In genomic region chr2:69550511-69550910, GRCh38 we compare ENCODE assay signal across 6 cellular contexts.
DNase-seq lines count a peak whose midpoint lies in the region; ATAC-seq and TF ChIP-seq lines count a peak whose summit lies in the region.
"Not testable (repeated sequence)": the region's sequence is repeated elsewhere in the genome, so short reads cannot be mapped to it uniquely, and the experiment has no call there.

No MANE protein-coding gene starts in this region.

- H2BK12ac ChIP-seq in trophoblast cell (ENCODE audit: low read length) = not testable (repeated sequence)

- not testable (repeated sequence) for H3K9me3 Mint-ChIP-seq in CD4-positive, alpha-beta T cell; activated naive CD8-positive, alpha-beta T cell (ENCODE audit: low read depth)

- intact Hi-C loops in CD4-positive, alpha-beta T cell (cut with DNase I, micrococcal nuclease) = not testable (repeated sequence)

- WGBS in GM23248 (ENCODE audit: low coverage in 1 of 2, low lambda C conversion rate in 2 of 2, missing lambda C conversion rate in 2 of 2), 2 experiments = 97 to 98% methylated on average over 12 of the region's 12 CpGs
- 94% methylated on average over 12 of the region's 12 CpGs for WGBS in hepatocyte (ENCODE audit: low lambda C conversion rate, missing lambda C conversion rate)
- WGBS in trophoblast cell (ENCODE audit: extremely low coverage, insufficient coverage, insufficient read length) = no CpG with 5 or more reads among the region's 12 CpGs

- H3K4me3 Mint-ChIP-seq in CD4-positive, alpha-beta T cell; activated naive CD8-positive, alpha-beta T cell: not testable (repeated sequence)

- H3K14ac ChIP-seq in trophoblast cell (ENCODE audit: low read length) = not testable (repeated sequence)

- H4K8ac ChIP-seq in trophoblast cell (ENCODE audit: low read depth, low read length) = not testable (repeated sequence)

- H3K4me1 ChIP-seq in GM23248 (ENCODE audit: insufficient read depth) (peaks cover 24% of the 10 kb centered on the region), RWPE2 (ENCODE audit: insufficient read depth, poor library complexity, severe bottlenecking) (peaks cover 11% of the 10 kb centered on the region)
- H3K4me1 ChIP-seq in hepatocyte (ENCODE audit: insufficient read depth); trophoblast cell (ENCODE audit: control insufficient read depth in 1 of 2, insufficient read depth in 2 of 2, low read length in 2 of 2): not testable (repeated sequence)

- not testable (repeated sequence) for H3K23ac ChIP-seq in trophoblast cell (ENCODE audit: low read length)

- not testable (repeated sequence) for H3K27me3 Mint-ChIP-seq in CD4-positive, alpha-beta T cell; activated naive CD8-positive, alpha-beta T cell

- POLR2A ChIA-PET in CD4-positive, alpha-beta T cell (lab: Charles Lee) = not testable (repeated sequence)

- not testable (repeated sequence) for H3K4me2 ChIP-seq in GM23248 (ENCODE audit: unreplicated experiment); hepatocyte; trophoblast cell (ENCODE audit: low read length)

- not testable (repeated sequence) for H2AK5ac ChIP-seq in trophoblast cell (ENCODE audit: low read length)

- peak overlapping the region; percentile 7 for H2BK5ac ChIP-seq in trophoblast cell (ENCODE audit: low read depth, low read length, poor library complexity)

- H3K27ac ChIP-seq in CD4-positive, alpha-beta T cell (ENCODE audit: low read depth, low read length); trophoblast cell (ENCODE audit: low read depth, low read length): not testable (repeated sequence)
- H3K27ac ChIP-seq in GM23248 (peak overlapping the region; percentile 22; the same call in 1 of the 2 replicates), RWPE2 (ENCODE audit: poor library complexity, severe bottlenecking) (peak overlapping the region; percentile 49), hepatocyte (peak overlapping the region; percentile 65)

- in situ Hi-C loops in GM23248 (cut with MboI) = not testable (repeated sequence)

- H3K79me1 ChIP-seq in trophoblast cell (ENCODE audit: low read length) = not testable (repeated sequence)

- H3F3A ChIP-seq in GM23248 (ENCODE audit: insufficient read depth) = not testable (repeated sequence)

- not testable (repeated sequence) for H2BK120ac ChIP-seq in trophoblast cell (ENCODE audit: insufficient read depth, low read length, poor library complexity)

- peak overlapping the region; percentile 27 for H3K27ac Mint-ChIP-seq in CD4-positive, alpha-beta T cell
- peak overlapping the region; percentile 58 for H3K27ac Mint-ChIP-seq in activated naive CD8-positive, alpha-beta T cell

- peaks cover 79% of the 10 kb centered on the region for H3K4me1 Mint-ChIP-seq in CD4-positive, alpha-beta T cell (ENCODE audit: low read depth)
- peaks cover 70% of the 10 kb centered on the region for H3K4me1 Mint-ChIP-seq in activated naive CD8-positive, alpha-beta T cell (ENCODE audit: low read depth)

- peaks cover 84% of the 10 kb centered on the region for H3K79me2 ChIP-seq in GM23248 (ENCODE audit: insufficient read depth)
- H3K79me2 ChIP-seq in hepatocyte = peaks cover 45% of the 10 kb centered on the region
- not testable (repeated sequence) for H3K79me2 ChIP-seq in trophoblast cell (ENCODE audit: control insufficient read depth, insufficient read depth, low read length, poor library complexity)

- H3K9ac ChIP-seq in GM23248; trophoblast cell (ENCODE audit: low read length): not testable (repeated sequence)

- H4K12ac ChIP-seq in trophoblast cell (ENCODE audit: low read depth, low read length) = not testable (repeated sequence)

- not testable (repeated sequence) for H2AFZ ChIP-seq in GM23248; hepatocyte; trophoblast cell (ENCODE audit: insufficient read depth, low read length, poor library complexity)

- TF ChIP-seq CTCF in CD4-positive, alpha-beta T cell (IDR thresholded peaks at IDR 0.05); RWPE2 (IDR thresholded peaks at IDR 0.05; ENCODE audit: poor library complexity, severe bottlenecking); hepatocyte (IDR thresholded peaks at IDR 0.05; ENCODE audit: poor library complexity): not testable (repeated sequence)

- H3K27me3 ChIP-seq in CD4-positive, alpha-beta T cell (ENCODE audit: control insufficient read depth, insufficient read depth, low read length); GM23248 (replicated peaks; ENCODE audit: insufficient read depth); RWPE2 (ENCODE audit: insufficient read depth, poor library complexity, severe bottlenecking); hepatocyte; trophoblast cell (ENCODE audit: insufficient read depth, low read length): not testable (repeated sequence)

- CTCF ChIA-PET in CD4-positive, alpha-beta T cell (lab: Charles Lee) = not testable (repeated sequence)

- not testable (repeated sequence) for DNase-seq in CD4-positive, alpha-beta T cell; GM23248; RWPE2 (ENCODE audit: low spot score); hepatocyte (ENCODE audit: low spot score)
- peak; percentile 75 to 85 for DNase-seq in trophoblast cell

- not testable (repeated sequence) for H3K4ac ChIP-seq in trophoblast cell (ENCODE audit: low read depth, low read length)

- not testable (repeated sequence) for H3K9me3 ChIP-seq in CD4-positive, alpha-beta T cell (ENCODE audit: control insufficient read depth, low read length); GM23248 (ENCODE audit: low read depth); RWPE2 (ENCODE audit: severe bottlenecking); hepatocyte (ENCODE audit: low read depth); trophoblast cell (ENCODE audit: insufficient read depth, low read depth, low read length)

- not testable (repeated sequence) for H4K20me1 ChIP-seq in GM23248 (ENCODE audit: insufficient read depth); hepatocyte (ENCODE audit: insufficient read depth, poor library complexity, severe bottlenecking)

- not testable (repeated sequence) for ATAC-seq in CD4-positive, alpha-beta T cell (ENCODE audit: poor library complexity); RWPE2 (ENCODE audit: low read depth)

- H4K91ac ChIP-seq in trophoblast cell (ENCODE audit: low read depth, low read length) = not testable (repeated sequence)

- not testable (repeated sequence) for H3K4me3 ChIP-seq in GM23248; RWPE2 (ENCODE audit: severe bottlenecking); hepatocyte; trophoblast cell (ENCODE audit: low read depth, low read length)

- peaks cover 90% of the 10 kb centered on the region for H3K36me3 Mint-ChIP-seq in CD4-positive, alpha-beta T cell (ENCODE audit: low read depth)
- peaks cover 21% of the 10 kb centered on the region for H3K36me3 Mint-ChIP-seq in activated naive CD8-positive, alpha-beta T cell

- H3K18ac ChIP-seq in trophoblast cell (ENCODE audit: low read length) = not testable (repeated sequence)

- not testable (repeated sequence) for H3K36me3 ChIP-seq in GM23248 (ENCODE audit: low read depth); RWPE2 (ENCODE audit: low read depth); hepatocyte (replicated peaks; ENCODE audit: insufficient read depth, low read depth); trophoblast cell (ENCODE audit: control insufficient read depth in 1 of 2, insufficient read depth in 2 of 2, low read length in 2 of 2)

- H3K9me2 ChIP-seq in GM23248 (ENCODE audit: insufficient read depth); hepatocyte (replicated peaks; ENCODE audit: insufficient read depth): not testable (repeated sequence)
